In the genomic region with DNA sequence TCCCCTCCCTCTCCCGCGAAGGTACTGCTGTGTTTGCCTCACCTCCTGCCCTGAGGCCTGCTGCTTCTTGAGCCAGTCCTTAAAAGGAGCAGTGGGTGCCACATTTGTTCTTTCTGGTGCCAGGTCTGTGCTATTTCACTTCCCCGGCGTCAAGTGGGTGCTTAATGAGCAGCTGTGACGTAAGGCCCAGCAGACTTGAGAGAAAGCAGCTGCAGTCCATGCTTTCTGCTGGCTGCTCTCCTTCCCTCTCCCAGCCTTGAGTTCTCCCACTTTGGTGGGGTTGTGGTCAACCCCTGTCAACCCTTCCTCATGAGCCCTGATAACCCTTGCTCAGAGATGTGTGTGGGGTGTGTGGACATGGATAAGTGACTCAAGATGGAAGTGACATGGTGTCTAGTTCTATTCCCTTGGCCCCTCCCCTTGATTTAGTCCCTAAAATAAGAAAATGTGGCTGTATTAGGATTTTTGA, we compare ENCODE assay signal across 12 cellular contexts. TPM values are rescaled to one million over a fixed set of nuclear protein-coding genes. Genes with fewer than 3 reads are reported as not detected.
A peak's percentile ranks its signal among the peaks of the same experiment; 100 is the strongest.
DNase-seq lines count a peak whose midpoint lies in the region; ATAC-seq and TF ChIP-seq lines count a peak whose summit lies in the region.
"Had no signal": no experiment of that assay in that cellular context is flagged by ENCODE, and none has a peak within 500 bp of the region (broad histone marks: within the 10 kb centered on the region; RNA-seq: fewer than 3 reads in every experiment).

No MANE protein-coding gene starts in this region.

- H3K4me1 Mint-ChIP-seq in stimulated activated naive CD8-positive, alpha-beta T cell treated with anti-CD3 and anti-CD28 coated beads, Interleukin-15, amount 100 ng/mL, for 72 hours = peaks cover 30% of the 10 kb centered on the region

- H3K27me3 Mint-ChIP-seq in stimulated activated naive CD8-positive, alpha-beta T cell treated with anti-CD3 and anti-CD28 coated beads, Interleukin-15, amount 100 ng/mL, for 72 hours = no peaks in the 10 kb centered on the region

- intact Hi-C loops in esophagus squamous epithelium (cut with DNase I) (no loop called here), vagina (cut with DNase I) (no loop called here)

- H2BK5ac ChIP-seq in trophoblast cell (ENCODE audit: low read depth, low read length, poor library complexity) = peak overlapping the region; percentile 67

- ATAC-seq in stimulated activated naive CD8-positive, alpha-beta T cell treated with anti-CD3 and anti-CD28 coated beads, Interleukin-15, amount 100 ng/mL, for 72 hours = no peak
- ATAC-seq: natural killer cell had no signal

- H3K18ac ChIP-seq in trophoblast cell (ENCODE audit: low read length) = peak overlapping the region; percentile 59

- no peak overlapping the region for H3K4me3 ChIP-seq in esophagus squamous epithelium
- H3K4me3 ChIP-seq in trophoblast cell (ENCODE audit: low read depth, low read length) = no peak overlapping the region
- no peak overlapping the region for H3K4me3 ChIP-seq in MG63
- H3K4me3 ChIP-seq in vagina = no peak overlapping the region

- H2BK120ac ChIP-seq in trophoblast cell (ENCODE audit: insufficient read depth, low read length, poor library complexity) = peak overlapping the region; percentile 79

- no peak overlapping the region for H3K4me3 Mint-ChIP-seq in stimulated activated naive CD8-positive, alpha-beta T cell treated with anti-CD3 and anti-CD28 coated beads, Interleukin-15, amount 100 ng/mL, for 72 hours
- H3K4me3 Mint-ChIP-seq: natural killer cell; T-helper 1 cell treated with Interleukin-12 subunit alpha and Interleukin-12 subunit beta and Interleukin-4 antibody, amounts not matched to agents 30 μg/mL and 1 μg/mL, for 36 hours had no signal

- H3K4me2 ChIP-seq in trophoblast cell (ENCODE audit: low read length) = no peak overlapping the region

- no peak overlapping the region for H4K12ac ChIP-seq in trophoblast cell (ENCODE audit: low read depth, low read length)

- H2BK12ac ChIP-seq in trophoblast cell (ENCODE audit: low read length) = peak overlapping the region; percentile 29

- H3K23ac ChIP-seq in trophoblast cell (ENCODE audit: low read length) = no peak overlapping the region

- H2AK5ac ChIP-seq in trophoblast cell (ENCODE audit: low read length) = no peak overlapping the region

- H3K79me2 ChIP-seq in trophoblast cell (ENCODE audit: control insufficient read depth, insufficient read depth, low read length, poor library complexity) = peaks cover 3% of the 10 kb centered on the region

- peaks cover 0 to 8% (median 0%) of the 10 kb centered on the region in 3 donors for H3K36me3 ChIP-seq in esophagus squamous epithelium
- H3K36me3 ChIP-seq in trophoblast cell (ENCODE audit: control insufficient read depth in 1 of 2, insufficient read depth in 2 of 2, low read length in 2 of 2) = peaks cover 0 to 8% of the 10 kb centered on the region in 2 experiments
- H3K36me3 ChIP-seq in MG63 = no peaks in the 10 kb centered on the region; the same call in 1 of the 2 replicates
- H3K36me3 ChIP-seq in vagina = no peaks in the 10 kb centered on the region

- H3K79me1 ChIP-seq in trophoblast cell (ENCODE audit: low read length) = peaks cover 46% of the 10 kb centered on the region

- H3K9me3 Mint-ChIP-seq in stimulated activated naive CD8-positive, alpha-beta T cell treated with anti-CD3 and anti-CD28 coated beads, Interleukin-15, amount 100 ng/mL, for 72 hours = no peaks in the 10 kb centered on the region
- H3K9me3 Mint-ChIP-seq: natural killer cell; T-helper 1 cell treated with Interleukin-12 subunit alpha and Interleukin-12 subunit beta and Interleukin-4 antibody, amounts not matched to agents 30 μg/mL and 1 μg/mL, for 36 hours had no signal

- DNase-seq in GM04504 (ENCODE audit: low read depth) (peak; percentile 48), OCI-M1 (lab: John Stamatoyannopoulos, UW) (peak; percentile 55), esophagus squamous epithelium (lab: John Stamatoyannopoulos, UW) (no peak), trophoblast cell (no peak), MG63 (no peak), vagina (ENCODE audit: extremely low spot score in 2 of 2) (no peak)
- no peak for DNase-seq in activated CD8-positive, alpha-beta memory T cell treated with anti-CD3 and anti-CD28 coated beads, Interleukin-2, amount 50 U/mL, for 4 hours
- DNase-seq in stimulated activated naive CD8-positive, alpha-beta T cell treated with anti-CD3 and anti-CD28 coated beads, Interleukin-15, amount 100 ng/mL, for 72 hours = no peak
- DNase-seq: activated effector memory CD4-positive, alpha-beta T cell treated with Interleukin-2 at 50 U/mL for 16 hours; natural killer cell had no signal

- H4K8ac ChIP-seq in trophoblast cell (ENCODE audit: low read depth, low read length) = no peak overlapping the region

- H3K27me3 ChIP-seq in esophagus squamous epithelium = no peaks in the 10 kb centered on the region
- no peaks in the 10 kb centered on the region for H3K27me3 ChIP-seq in trophoblast cell (ENCODE audit: insufficient read depth, low read length)
- H3K27me3 ChIP-seq in MG63 = no peaks in the 10 kb centered on the region
- no peaks in the 10 kb centered on the region for H3K27me3 ChIP-seq in vagina

- H3K4ac ChIP-seq in trophoblast cell (ENCODE audit: low read depth, low read length) = no peak overlapping the region

- no peak overlapping the region for H3K27ac Mint-ChIP-seq in stimulated activated naive CD8-positive, alpha-beta T cell treated with anti-CD3 and anti-CD28 coated beads, Interleukin-15, amount 100 ng/mL, for 72 hours
- H3K27ac Mint-ChIP-seq: natural killer cell; T-helper 1 cell treated with Interleukin-12 subunit alpha and Interleukin-12 subunit beta and Interleukin-4 antibody, amounts not matched to agents 30 μg/mL and 1 μg/mL, for 36 hours had no signal

- no peak for TF ChIP-seq POLR2A in esophagus squamous epithelium (IDR thresholded peaks at IDR 0.05)
- no peak for TF ChIP-seq POLR2A in vagina (IDR thresholded peaks at IDR 0.05)

- TF ChIP-seq CTCF in esophagus squamous epithelium (IDR thresholded peaks at IDR 0.05) (no peak), vagina (IDR thresholded peaks at IDR 0.05) (no peak)

- H4K91ac ChIP-seq in trophoblast cell (ENCODE audit: low read depth, low read length) = peak overlapping the region; percentile 53

- peaks cover 19 to 85% (median 29%) of the 10 kb centered on the region in 3 donors for H3K4me1 ChIP-seq in esophagus squamous epithelium
- H3K4me1 ChIP-seq in trophoblast cell (ENCODE audit: control insufficient read depth in 1 of 2, insufficient read depth in 2 of 2, low read length in 2 of 2) = peaks cover 50 to 69% of the 10 kb centered on the region in 2 experiments
- peaks cover 39% of the 10 kb centered on the region for H3K4me1 ChIP-seq in vagina

- 40% methylated on average over 5 of the region's 5 CpGs; no CpG with 5 or more reads in 1 of the 2 donors for WGBS in esophagus squamous epithelium, 2 donors
- WGBS in trophoblast cell (ENCODE audit: extremely low coverage, insufficient coverage, insufficient read length) = no CpG with 5 or more reads among the region's 5 CpGs

- H3K27ac ChIP-seq in esophagus squamous epithelium (peak overlapping the region in 3 of 4 donors; percentile 51 to 69 (median 59)), trophoblast cell (ENCODE audit: low read depth, low read length) (peak overlapping the region; percentile 71), vagina (no peak overlapping the region)

- H3K14ac ChIP-seq in trophoblast cell (ENCODE audit: low read length) = peak overlapping the region; percentile 56

- H2AFZ ChIP-seq in trophoblast cell (ENCODE audit: insufficient read depth, low read length, poor library complexity) = no peak overlapping the region

- no peak overlapping the region for H3K9ac ChIP-seq in trophoblast cell (ENCODE audit: low read length)

- H3K9me3 ChIP-seq in esophagus squamous epithelium (no peaks in the 10 kb centered on the region), trophoblast cell (ENCODE audit: insufficient read depth, low read depth, low read length) (no peaks in the 10 kb centered on the region), MG63 (no peaks in the 10 kb centered on the region), vagina (no peaks in the 10 kb centered on the region)

RNA-seq across cellular contexts. Expression of a gene that starts 6.9 kb away (rescaled TPM):
- total RNA-seq in esophagus squamous epithelium (10 to 100 TPM in 1 of 4 donors, 1 to 10 TPM in 3; 4.7 to 10.1 (median 8.1) TPM), vagina (5.2 TPM)
- polyA plus RNA-seq in trophoblast cell (2013) = 35.8 and 37.5 TPM in 2 replicates
- 8.9 and 9.6 TPM in 2 replicates for total RNA-seq in MG63 (2014; rRNA removed; shearing (Covaris generic); ENCODE audit: low replicate concordance)

RNA-seq across cellular contexts. Expression of a gene that starts 10.3 kb away (rescaled TPM):
- total RNA-seq in esophagus squamous epithelium (10 to 100 TPM in 3 of 4 donors, 1 to 10 TPM in 1; 5.4 to 34.4 (median 15.0) TPM), vagina (16.0 TPM)
- 0.15 and 0.31 TPM in 2 replicates for polyA plus RNA-seq in trophoblast cell (2013)
- 4.0 and 8.2 TPM in 2 replicates for total RNA-seq in MG63 (2014; rRNA removed; shearing (Covaris generic); ENCODE audit: low replicate concordance)

RNA-seq across cellular contexts. Expression of a gene that starts 20.4 kb away (rescaled TPM):
- total RNA-seq in esophagus squamous epithelium (not detected), vagina (9.8 TPM)
- not detected in 2 replicates for polyA plus RNA-seq in trophoblast cell (2013)
- not detected in 2 replicates for total RNA-seq in MG63 (2014; rRNA removed; shearing (Covaris generic); ENCODE audit: low replicate concordance)
- total RNA-seq: epithelial cell of proximal tubule, natural killer cell had no signal

RNA-seq across cellular contexts. Expression of a gene that starts 22.7 kb away (rescaled TPM):
- total RNA-seq in esophagus squamous epithelium (10 to 100 TPM in 3 of 4 donors, 1 to 10 TPM in 1; 6.1 to 15.9 (median 10.4) TPM), vagina (14.0 TPM)
- 1.1 and 1.5 TPM in 2 replicates for polyA plus RNA-seq in trophoblast cell (2013)
- not detected in 2 replicates for total RNA-seq in MG63 (2014; rRNA removed; shearing (Covaris generic); ENCODE audit: low replicate concordance)

RNA-seq across cellular contexts. Expression of a gene that starts 27.6 kb away (rescaled TPM):
- under 1 TPM in 2 of 4 donors, not detected in 2; under 0.01 TPM for total RNA-seq in esophagus squamous epithelium
- polyA plus RNA-seq in trophoblast cell (2013) = 0.34 and 0.35 TPM in 2 replicates
- 0.37 and 0.43 TPM in 2 replicates for total RNA-seq in MG63 (2014; rRNA removed; shearing (Covaris generic); ENCODE audit: low replicate concordance)
- 0.74 TPM for total RNA-seq in vagina

Comparison
In these comparisons a context has a peak if more than half of its experiments do, and no peak if none do; other contexts are left out.
1. DNase-seq: peak in GM04504 (single experiment) and OCI-M1 (single experiment); none in esophagus squamous epithelium (single experiment), trophoblast cell (0 of 2), activated CD8-positive, alpha-beta memory T cell treated with anti-CD3 and anti-CD28 coated beads, Interleukin-2, amount 50 U/mL, for 4 hours (single experiment), MG63 (single experiment), stimulated activated naive CD8-positive, alpha-beta T cell treated with anti-CD3 and anti-CD28 coated beads, Interleukin-15, amount 100 ng/mL, for 72 hours (0 of 2) and vagina (0 of 2).
2. RNA of a gene that starts 20.4 kb away (total RNA-seq): 9.8 TPM in vagina (single experiment); not detected in esophagus squamous epithelium and not detected in MG63; every median in the first group is over 10 times any median in the second.